13 cellular contexts compared by ENCODE assay signal in genomic region chr2:86671304-86671981, GRCh38.
DNase-seq lines count a peak whose midpoint lies in the region; ATAC-seq, FAIRE-seq and TF ChIP-seq lines count a peak whose summit lies in the region.
"Had no signal": no experiment of that assay in that cellular context is flagged by ENCODE, and none has a peak within 500 bp of the region (broad histone marks: within the 10 kb centered on the region; RNA-seq: fewer than 3 reads in every experiment).

No MANE protein-coding gene starts in this region.

- no peaks in the 10 kb centered on the region for H3K36me3 ChIP-seq in adipocyte (ENCODE audit: control insufficient read depth, insufficient read depth, low read length, severe bottlenecking)
- no peaks in the 10 kb centered on the region for H3K36me3 ChIP-seq in parathyroid adenoma (ENCODE audit: control insufficient read depth, insufficient read depth, low read length)

- H3K79me2 ChIP-seq in parathyroid adenoma, result no peaks in the 10 kb centered on the region

- no peak for TF ChIP-seq CTCF in parathyroid adenoma (IDR thresholded peaks at IDR 0.05)

- no peak overlapping the region for H3K4me3 ChIP-seq in adipocyte (ENCODE audit: low read length)
- H3K4me3 ChIP-seq in parathyroid adenoma (ENCODE audit: low read depth, low read length), result no peak overlapping the region

- no peak for ATAC-seq in HG03442 (IDR thresholded peaks at IDR 0.05; ENCODE audit: unreplicated experiment)
- ATAC-seq in GM19035 (IDR thresholded peaks at IDR 0.05; ENCODE audit: unreplicated experiment), result no peak
- ATAC-seq: natural killer cell had no signal

- no peak overlapping the region for H3K27ac Mint-ChIP-seq in T-helper 2 cell treated with Interferon-gamma antibody and Interleukin-4, amounts not matched to agents 5 μg/mL and 100 μg/mL, for 36 hours
- H3K27ac Mint-ChIP-seq: activated naive CD8-positive, alpha-beta T cell treated with anti-CD3 and anti-CD28 coated beads, Interleukin-2, amount 10 ng/mL, durations not matched to agents 7 days and 5 days; natural killer cell had no signal

- H3K9ac ChIP-seq in adipocyte (ENCODE audit: low read length), result no peak overlapping the region
- no peak overlapping the region for H3K9ac ChIP-seq in parathyroid adenoma

- no peaks in the 10 kb centered on the region for H3K9me3 Mint-ChIP-seq in T-helper 2 cell treated with Interferon-gamma antibody and Interleukin-4, amounts not matched to agents 5 μg/mL and 100 μg/mL, for 36 hours
- H3K9me3 Mint-ChIP-seq: natural killer cell had no signal

- peak overlapping the region; percentile 0 for H3K4me2 ChIP-seq in parathyroid adenoma (ENCODE audit: low read length)

- H3K27me3 Mint-ChIP-seq in T-helper 2 cell treated with Interferon-gamma antibody and Interleukin-4, amounts not matched to agents 5 μg/mL and 100 μg/mL, for 36 hours (ENCODE audit: low read depth), result peaks cover 3% of the 10 kb centered on the region

- H3K36me3 Mint-ChIP-seq in T-helper 2 cell treated with Interferon-gamma antibody and Interleukin-4, amounts not matched to agents 5 μg/mL and 100 μg/mL, for 36 hours (ENCODE audit: low read depth), result no peaks in the 10 kb centered on the region
- H3K36me3 Mint-ChIP-seq: natural killer cell had no signal

- no peaks in the 10 kb centered on the region for H3K4me1 Mint-ChIP-seq in T-helper 2 cell treated with Interferon-gamma antibody and Interleukin-4, amounts not matched to agents 5 μg/mL and 100 μg/mL, for 36 hours (ENCODE audit: low read depth)
- H3K4me1 Mint-ChIP-seq: activated naive CD8-positive, alpha-beta T cell treated with anti-CD3 and anti-CD28 coated beads, Interleukin-2, amount 10 ng/mL, durations not matched to agents 7 days and 5 days; natural killer cell had no signal

- FAIRE-seq in urothelium cell line (lab: Jason Lieb, UNC), result no peak
- FAIRE-seq: RCC 7860 had no signal

- H3K4me1 ChIP-seq in adipocyte (ENCODE audit: control insufficient read depth, insufficient read depth, low read length) (peaks cover 8% of the 10 kb centered on the region), parathyroid adenoma (peaks cover 14% of the 10 kb centered on the region)

- H2AFZ ChIP-seq in parathyroid adenoma, result peak overlapping the region; percentile 43

- H3K27me3 ChIP-seq in adipocyte (replicated peaks; ENCODE audit: control insufficient read depth, insufficient read depth, low read length) (no peaks in the 10 kb centered on the region), parathyroid adenoma (ENCODE audit: control insufficient read depth, insufficient read depth, low read length) (no peaks in the 10 kb centered on the region)

- DNase-seq in GM04503 (ENCODE audit: low read depth) (peak; percentile 3), adipocyte (ENCODE audit: low read depth) (peak; percentile 23), globus pallidus (ENCODE audit: low spot score) (peak; percentile 14), urothelium cell line (ENCODE audit: low spot score) (no peak)
- DNase-seq in T-helper 2 cell treated with Interferon-gamma antibody and Interleukin-4, amounts not matched to agents 5 μg/mL and 100 μg/mL, for 36 hours (ENCODE audit: low spot score), result no peak
- DNase-seq: activated naive CD8-positive, alpha-beta T cell treated with anti-CD3 and anti-CD28 coated beads, Interleukin-2, amount 10 ng/mL, durations not matched to agents 7 days and 5 days; natural killer cell; NCI-H1930; stimulated activated CD4-positive, alpha-beta T cell treated with anti-CD3 and anti-CD28 coated beads, Interleukin-12 subunit alpha, Interleukin-12 subunit beta, amount 100 ng/mL, for 4 hours had no signal

- peak overlapping the region; percentile 16 for H3K27ac ChIP-seq in parathyroid adenoma

- H3K9me3 ChIP-seq in adipocyte (ENCODE audit: control insufficient read depth, low read length) (no peaks in the 10 kb centered on the region), parathyroid adenoma (ENCODE audit: control insufficient read depth, low read length) (no peaks in the 10 kb centered on the region)

- no peak overlapping the region for H3K4me3 Mint-ChIP-seq in T-helper 2 cell treated with Interferon-gamma antibody and Interleukin-4, amounts not matched to agents 5 μg/mL and 100 μg/mL, for 36 hours
- H3K4me3 Mint-ChIP-seq: activated naive CD8-positive, alpha-beta T cell treated with anti-CD3 and anti-CD28 coated beads, Interleukin-2, amount 10 ng/mL, durations not matched to agents 7 days and 5 days; natural killer cell had no signal

Comparison
In these comparisons a context has a peak if more than half of its experiments do, and no peak if none do; other contexts are left out.
1. DNase-seq: peak in GM04503 (single experiment), adipocyte (single experiment) and globus pallidus (single experiment); none in urothelium cell line (single experiment) and T-helper 2 cell treated with Interferon-gamma antibody and Interleukin-4, amounts not matched to agents 5 μg/mL and 100 μg/mL, for 36 hours (single experiment).